Comparison of ENCODE assay signal across 8 cellular contexts in genomic region chr7:130896051-130896881, GRCh38.
DNase-seq lines count a peak whose midpoint lies in the region; TF ChIP-seq lines count a peak whose summit lies in the region.

No MANE protein-coding gene starts in this region.

- peak overlapping the region; percentile 13 to 67 (median 43) for H3K27ac Mint-ChIP-seq in brain

- peak; percentile 70 for DNase-seq in CD1c-positive myeloid dendritic cell (ENCODE audit: extremely low spot score)
- peak; percentile 54 for DNase-seq in KBM-7
- DNase-seq in NCI-H2196 treated with DMSO at 0.1 percent for 48 hours (lab: John Stamatoyannopoulos, UW; ENCODE audit: unreplicated experiment): no peak
- no peak for DNase-seq in activated gamma-delta T cell treated with Interleukin-2 at 50 U/mL for 16 hours
- DNase-seq in Ammon's horn (ENCODE audit: low spot score): no peak
- no peak for DNase-seq in lower leg skin (ENCODE audit: low spot score in 2 of 2)

- no peak for TF ChIP-seq CTCF in brain (conservative IDR thresholded peaks at IDR 0.05)
- TF ChIP-seq CTCF in lower leg skin (IDR thresholded peaks at IDR 0.05): no peak

- peaks cover 14% of the 10 kb centered on the region for H3K27me3 Mint-ChIP-seq in brain

- H3K27me3 ChIP-seq in muscle layer of duodenum (ENCODE audit: low read depth, low read length): no peaks in the 10 kb centered on the region

- intact Hi-C loops in lower leg skin (cut with DNase I; ENCODE audit: low total_unique reads): loop anchor here (5.0 kb wide), 1 partner anchor 146 kb away; no protein-coding TSS in a partner anchor

- peaks cover 61% of the 10 kb centered on the region for H3K4me1 Mint-ChIP-seq in brain

- no peak overlapping the region for H3K4me3 Mint-ChIP-seq in brain

- H3K36me3 Mint-ChIP-seq in brain: peaks cover 20% of the 10 kb centered on the region

- H3K4me3 ChIP-seq in muscle layer of duodenum (ENCODE audit: low read depth in 1 of 2, low read length in 2 of 2): no peak overlapping the region
- no peak overlapping the region for H3K4me3 ChIP-seq in lower leg skin (ENCODE audit: low read depth, poor library complexity, severe bottlenecking)

- no peaks in the 10 kb centered on the region for H3K9me3 ChIP-seq in muscle layer of duodenum (ENCODE audit: control insufficient read depth in 1 of 2, low read length in 2 of 2)

- H3K9me3 Mint-ChIP-seq in brain: peaks cover 0 to 23% (median 9%) of the 10 kb centered on the region in 5 experiments

- H3K4me1 ChIP-seq in muscle layer of duodenum (ENCODE audit: control insufficient read depth in 1 of 2, insufficient read depth in 2 of 2, low read length in 2 of 2): peaks cover 13 to 18% of the 10 kb centered on the region in 2 donors

- in situ Hi-C loops in KBM-7 (cut with MboI; ENCODE audit: low pct_unique_long_range_greater_than_20kb, low sequenced_read_pairs): no loop called here

- no peak for TF ChIP-seq POLR2A in lower leg skin (IDR thresholded peaks at IDR 0.05)

- H3K27ac ChIP-seq in muscle layer of duodenum (ENCODE audit: low read length): peak overlapping the region; percentile 61

- peaks cover 9 to 40% of the 10 kb centered on the region in 2 donors for H3K36me3 ChIP-seq in muscle layer of duodenum (ENCODE audit: control insufficient read depth in 1 of 2, insufficient read depth in 2 of 2, low read length in 2 of 2)

- WGBS in lower leg skin, 2 donors: 65 to 69% methylated on average over 13 of the region's 13 CpGs

Comparison
In these comparisons a context has a peak if more than half of its experiments do, and no peak if none do; other contexts are left out.
1. DNase-seq: peak in CD1c-positive myeloid dendritic cell (single experiment) and KBM-7 (single experiment); none in NCI-H2196 treated with DMSO at 0.1 percent for 48 hours (single experiment), activated gamma-delta T cell treated with Interleukin-2 at 50 U/mL for 16 hours (single experiment), Ammon's horn (single experiment) and lower leg skin (0 of 2).